ENCODE assay signal across 29 cellular contexts in genomic region chr2:140528982-140529381, GRCh38.
"Had no signal": no experiment of that assay in that cellular context is flagged by ENCODE, and none has a peak within 500 bp of the region (broad histone marks: within the 10 kb centered on the region; RNA-seq: fewer than 3 reads in every experiment).

No MANE protein-coding gene starts in this region.

- FAIRE-seq: astrocyte had no signal

- H3K4me1 Mint-ChIP-seq: activated CD4-positive, alpha-beta T cell treated with anti-CD3 and anti-CD28 coated beads for 36 hours; activated naive CD4-positive, alpha-beta T cell treated with anti-CD3 and anti-CD28 coated beads, Interleukin-2, amount 50 U/mL, for 24 hours; brain; central memory CD8-positive, alpha-beta T cell; T-helper 17 cell had no signal

- ATAC-seq: activated CD4-positive, alpha-beta T cell treated with anti-CD3 and anti-CD28 coated beads for 36 hours; activated CD8-positive, alpha-beta T cell treated with anti-CD3 and anti-CD28 coated beads for 36 hours; activated T-cell treated with anti-CD3 and anti-CD28 coated beads, Interleukin-2, amount 50 U/mL, for 72 hours; T-helper 17 cell had no signal

- H3K27ac ChIP-seq: PC-9 had no signal

- H2AFZ ChIP-seq: PC-9 had no signal

- DNase-seq: activated CD4-positive, alpha-beta T cell treated with anti-CD3 and anti-CD28 coated beads for 36 hours; activated CD4-positive, alpha-beta T cell treated with anti-CD3 and anti-CD28 coated beads, Interleukin-2, amount 50 U/mL, for 1 hour; activated CD4-positive, CD25-positive, alpha-beta regulatory T cell; activated CD8-positive, alpha-beta memory T cell treated with anti-CD3 and anti-CD28 coated beads, Interleukin-2, amount 50 U/mL, for 4 hours; activated CD8-positive, alpha-beta T cell treated with anti-CD3 and anti-CD28 coated beads for 36 hours; activated gamma-delta T cell treated with Interleukin-2 at 50 U/mL for 16 hours; activated T-cell treated with anti-CD3 and anti-CD28 coated beads, Interleukin-2, amount 50 U/mL, for 72 hours; amygdala; MG63; MV-4-11; NCI-H1092 treated with DMSO at 0.1 percent for 48 hours; NCI-H1417 treated with DMSO at 0.1 percent for 48 hours; NCI-H1694; NCI-H2029; NCI-H2107; NCI-H2171 treated with DMSO at 0.1 percent for 48 hours; NCI-H226; NCI-H526 treated with DMSO at 0.1 percent for 48 hours; NCI-H82; NK-92 treated with Interleukin-12 subunit alpha and Interleukin-12 subunit beta, amount 100 ng/mL, for 24 hours; PC-9; SHP77 treated with DMSO at 0.1 percent for 48 hours; T-helper 17 cell; T-helper 9 cell had no signal

- H3K4me2 ChIP-seq: PC-9 had no signal

- H3K27ac Mint-ChIP-seq: activated CD4-positive, alpha-beta T cell treated with anti-CD3 and anti-CD28 coated beads for 36 hours; activated CD8-positive, alpha-beta T cell treated with anti-CD3 and anti-CD28 coated beads for 36 hours; activated naive CD4-positive, alpha-beta T cell treated with anti-CD3 and anti-CD28 coated beads, Interleukin-2, amount 50 U/mL, for 24 hours; activated T-cell treated with anti-CD3 and anti-CD28 coated beads, Interleukin-2, amount 50 U/mL, for 72 hours; activated T-helper 2 cell treated with anti-CD3 and anti-CD28 coated beads, Interferon-gamma antibody, Interleukin-2, Interleukin-4, amounts not matched to agents 10 μg/mL and 5 μg/mL and 100 μg/mL, durations not matched to agents 14 hours and 24 hours and 36 hours; brain; T-helper 17 cell had no signal

- H3K9me3 Mint-ChIP-seq: activated naive CD4-positive, alpha-beta T cell treated with anti-CD3 and anti-CD28 coated beads, Interleukin-2, amount 50 U/mL, for 24 hours; brain had no signal

- H3K4me3 ChIP-seq: MG63, PC-9 had no signal

- H3K27me3 Mint-ChIP-seq: activated CD4-positive, alpha-beta T cell treated with anti-CD3 and anti-CD28 coated beads for 36 hours; activated CD8-positive, alpha-beta T cell treated with anti-CD3 and anti-CD28 coated beads for 36 hours; activated naive CD4-positive, alpha-beta T cell treated with anti-CD3 and anti-CD28 coated beads, Interleukin-2, amount 50 U/mL, for 24 hours; brain; central memory CD8-positive, alpha-beta T cell; T-helper 17 cell had no signal

- H3K36me3 Mint-ChIP-seq: activated naive CD4-positive, alpha-beta T cell treated with anti-CD3 and anti-CD28 coated beads, Interleukin-2, amount 50 U/mL, for 24 hours; brain had no signal

- H3K9me3 ChIP-seq: MG63 had no signal

- H3K27me3 ChIP-seq: MG63 had no signal

- H3K4me3 Mint-ChIP-seq: activated CD4-positive, alpha-beta T cell treated with anti-CD3 and anti-CD28 coated beads for 36 hours; activated CD8-positive, alpha-beta T cell treated with anti-CD3 and anti-CD28 coated beads for 36 hours; activated naive CD4-positive, alpha-beta T cell treated with anti-CD3 and anti-CD28 coated beads, Interleukin-2, amount 50 U/mL, for 24 hours; activated T-cell treated with anti-CD3 and anti-CD28 coated beads, Interleukin-2, amount 50 U/mL, for 72 hours; brain; central memory CD8-positive, alpha-beta T cell; T-helper 17 cell had no signal

- H3K36me3 ChIP-seq: MG63 had no signal
